Comparison of ENCODE assay signal across 8 cellular contexts in the genomic region with DNA sequence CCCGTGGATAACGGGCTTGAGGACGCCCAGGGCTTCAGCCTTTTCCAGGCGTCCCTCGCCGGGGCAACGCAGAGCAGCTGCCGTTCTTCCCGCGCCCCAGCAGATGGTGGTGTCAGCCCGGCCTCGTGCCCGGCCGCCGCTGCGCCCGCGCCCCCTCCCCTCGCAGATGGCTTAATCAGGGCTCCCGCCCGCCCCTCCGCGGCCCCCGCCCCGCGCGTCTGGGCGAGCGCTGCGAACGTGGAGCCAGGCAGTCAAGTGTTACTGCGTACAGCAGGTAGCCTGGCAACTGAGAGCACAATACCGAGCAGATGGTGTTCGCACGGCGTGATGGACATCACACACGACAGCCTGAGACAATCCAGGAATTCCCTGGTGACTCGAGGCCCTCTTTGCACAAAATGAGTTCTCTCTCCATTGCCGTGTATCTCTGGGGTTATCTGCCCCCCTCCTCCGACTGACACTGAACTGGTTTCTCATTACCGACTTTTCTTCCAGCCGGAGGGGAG.
DNase-seq lines count a peak whose midpoint lies in the region; ATAC-seq and TF ChIP-seq lines count a peak whose summit lies in the region.

No MANE protein-coding gene starts in this region.

- no peaks in the 10 kb centered on the region for H3K9me3 ChIP-seq in IMR-90 (ENCODE audit: control insufficient read depth, insufficient read depth, low read length)
- H3K9me3 ChIP-seq in naive thymus-derived CD4-positive, alpha-beta T cell (ENCODE audit: control insufficient read depth in 2 of 3, low read length in 3 of 3): no peaks in the 10 kb centered on the region

- H3K27me3 ChIP-seq in IMR-90 (ENCODE audit: control insufficient read depth, insufficient read depth, low read length): no peaks in the 10 kb centered on the region
- no peaks in the 10 kb centered on the region for H3K27me3 ChIP-seq in naive thymus-derived CD4-positive, alpha-beta T cell (ENCODE audit: control insufficient read depth in 2 of 2, insufficient read depth in 2 of 2, low read length in 2 of 2)

- peak overlapping the region; percentile 75 for H2BK120ac ChIP-seq in IMR-90 (ENCODE audit: low read depth, low read length)

- no peaks in the 10 kb centered on the region; the same call in 1 of the 2 replicates for H4K20me1 ChIP-seq in IMR-90 (ENCODE audit: insufficient read depth, low read length)

- H3K36me3 Mint-ChIP-seq in naive thymus-derived CD4-positive, alpha-beta T cell: no peaks in the 10 kb centered on the region

- H4K91ac ChIP-seq in IMR-90 (ENCODE audit: insufficient read depth, low read depth, low read length): peak overlapping the region; percentile 22

- TF ChIP-seq POLR2A in IMR-90 (IDR thresholded peaks at IDR 0.05; ENCODE audit: low read depth, low read length): no peak

- dilution Hi-C loops in IMR-90 (cut with HindIII; ENCODE audit: low sequenced_read_pairs, unreplicated experiment): no loop called here

- in situ Hi-C loops in IMR-90 (cut with MboI; ENCODE audit: low sequenced_read_pairs): loop anchor here (10.0 kb wide), 2 partner anchors 420 to 520 kb away; partner anchors contain the start of gene MAML3

- peak; percentile 85 for TF ChIP-seq RAD21 in IMR-90 (IDR thresholded peaks at IDR 0.05; ENCODE audit: low read length)

- TF ChIP-seq CTCF in AG09319 (IDR thresholded peaks at IDR 0.05; ENCODE audit: low read depth, low read length) (peak; percentile 62), IMR-90 (conservative IDR thresholded peaks at IDR 0.05; ENCODE audit: low read depth, low read length) (peak; percentile 77)

- peak; percentile 70 for ATAC-seq in GM19351 (IDR thresholded peaks at IDR 0.05; ENCODE audit: unreplicated experiment)
- peak; percentile 96 for ATAC-seq in IMR-90 (ENCODE audit: low read depth)
- ATAC-seq in naive thymus-derived CD4-positive, alpha-beta T cell: peak; percentile 87

- BruUV-seq in IMR-90 (replicated peaks; lab: Mats Ljungman, UMichigan): no TSS peak

- H3K27me3 Mint-ChIP-seq in naive thymus-derived CD4-positive, alpha-beta T cell: peaks cover 30 to 58% (median 39%) of the 10 kb centered on the region in 5 donors

- peak overlapping the region; percentile 60 for H2AK9ac ChIP-seq in IMR-90 (replicated peaks; ENCODE audit: low read depth, low read length, poor library complexity)

- peak overlapping the region; percentile 70 to 89 (median 78) for H3K4me3 Mint-ChIP-seq in naive thymus-derived CD4-positive, alpha-beta T cell

- H2BK5ac ChIP-seq in IMR-90 (ENCODE audit: low read depth, low read length, poor library complexity, severe bottlenecking): no peak overlapping the region

- intact Hi-C loops in IMR-90 (cut with micrococcal nuclease): loop anchor here (1.0 to 10.0 kb wide), 12 partner anchors 78 to 1110 kb away; no protein-coding TSS in a partner anchor
- intact Hi-C loops in naive thymus-derived CD4-positive, alpha-beta T cell (cut with micrococcal nuclease): loop anchor here (1.0 to 10.0 kb wide), 7 partner anchors 278 to 625 kb away; partner anchors contain the start of gene MAML3 (in 2 of the 2)

- H3K4ac ChIP-seq in IMR-90 (ENCODE audit: low read depth, low read length): peak overlapping the region; percentile 77

- H3K27ac ChIP-seq in IMR-90 (ENCODE audit: insufficient read depth, low read length): peak overlapping the region; percentile 15
- no peak overlapping the region for H3K27ac ChIP-seq in naive thymus-derived CD4-positive, alpha-beta T cell (ENCODE audit: low read depth, low read length)

- no peak overlapping the region for H2BK15ac ChIP-seq in IMR-90 (ENCODE audit: low read depth, low read length)

- H3K4me1 Mint-ChIP-seq in naive thymus-derived CD4-positive, alpha-beta T cell: peaks cover 6 to 17% (median 13%) of the 10 kb centered on the region in 7 donors

- peak overlapping the region; percentile 73 for H3K23ac ChIP-seq in IMR-90 (ENCODE audit: low read depth, low read length)

- WGBS in IMR-90 (ENCODE audit: extremely low coverage in 2 of 2, insufficient read length in 1 of 2), 2 experiments: 0% methylated on average over 12 of the region's 42 CpGs; no CpG with 5 or more reads in 1 of the 2 experiments

- H3K9me1 ChIP-seq in IMR-90 (ENCODE audit: insufficient read depth, low read length): no peaks in the 10 kb centered on the region

- peak overlapping the region; percentile 53 to 68; a peak in 2 of 4 replicates for H4K8ac ChIP-seq in IMR-90 (ENCODE audit: low read depth in 2 of 2, low read length in 2 of 2)

- H2AFZ ChIP-seq in IMR-90 (replicated peaks; ENCODE audit: low read length, poor library complexity): peak overlapping the region; percentile 93

- no peaks in the 10 kb centered on the region for H3K79me1 ChIP-seq in IMR-90 (ENCODE audit: low read depth in 1 of 2, low read length in 2 of 2)

- peaks cover 6% of the 10 kb centered on the region for H3K4me1 ChIP-seq in IMR-90 (ENCODE audit: control insufficient read depth, insufficient read depth, low read length)
- peaks cover 0 to 5% of the 10 kb centered on the region in 2 donors for H3K4me1 ChIP-seq in naive thymus-derived CD4-positive, alpha-beta T cell (ENCODE audit: control insufficient read depth in 2 of 2, insufficient read depth in 2 of 2, low read length in 2 of 2)

- H3K56ac ChIP-seq in IMR-90 (ENCODE audit: extremely low read depth, insufficient read depth, low read length): peak overlapping the region; percentile 44; the same call in 1 of the 2 replicates

- peak overlapping the region; percentile 93 for H3K4me2 ChIP-seq in IMR-90 (ENCODE audit: low read depth, low read length)

- H3K36me3 ChIP-seq in IMR-90 (ENCODE audit: control insufficient read depth, insufficient read depth, low read length): no peaks in the 10 kb centered on the region
- H3K36me3 ChIP-seq in naive thymus-derived CD4-positive, alpha-beta T cell (ENCODE audit: control insufficient read depth in 2 of 3, insufficient read depth in 3 of 3, low read length in 3 of 3): no peaks in the 10 kb centered on the region

- POLR2A ChIA-PET in IMR-90 (lab: Charles Lee; ENCODE audit: unreplicated experiment): no interaction called here
- POLR2A ChIA-PET in naive thymus-derived CD4-positive, alpha-beta T cell (lab: Charles Lee): no interaction called here

- H3K27ac Mint-ChIP-seq in naive thymus-derived CD4-positive, alpha-beta T cell: peak overlapping the region in 1 of 9 donors; percentile 29

- peak overlapping the region; percentile 86 for H3K14ac ChIP-seq in IMR-90 (replicated peaks; ENCODE audit: low read depth, low read length)

- peak overlapping the region; percentile 44 for H3K18ac ChIP-seq in IMR-90 (ENCODE audit: low read depth, low read length)

- no peaks in the 10 kb centered on the region for H3K9me3 Mint-ChIP-seq in naive thymus-derived CD4-positive, alpha-beta T cell

- H2AK5ac ChIP-seq in IMR-90 (ENCODE audit: low read depth, low read length): peak overlapping the region; percentile 57; the same call in 1 of the 2 replicates

- DNase-seq in AG09319 (ENCODE audit: extremely low read depth, low read depth) (peak; percentile 50), IMR-90 (peak; percentile 75), fibroblast of the conjunctiva (ENCODE audit: low read depth) (peak; percentile 47)
- peak; percentile 75 for DNase-seq in activated effector memory CD4-positive, alpha-beta T cell treated with anti-CD3 and anti-CD28 coated beads, Interleukin-2, amount 50 U/mL, for 16 hours
- peak; percentile 12 to 67 (median 45) for DNase-seq in naive thymus-derived CD4-positive, alpha-beta T cell
- peak; percentile 2 to 39 (median 24) for DNase-seq in stimulated activated naive CD4-positive, alpha-beta T cell (lab: John Stamatoyannopoulos, UW)

- peak overlapping the region; percentile 36; the same call in 1 of the 2 replicates for H2BK20ac ChIP-seq in IMR-90 (ENCODE audit: low read depth, low read length)

- H3K4me3 ChIP-seq in IMR-90 (ENCODE audit: insufficient read depth, low read depth, low read length): peak overlapping the region; percentile 52
- peak overlapping the region; percentile 44 for H3K4me3 ChIP-seq in naive thymus-derived CD4-positive, alpha-beta T cell (ENCODE audit: low read length)

- H4K5ac ChIP-seq in IMR-90 (ENCODE audit: low read depth, low read length): peak overlapping the region; percentile 57

- H3K9ac ChIP-seq in IMR-90 (ENCODE audit: low read depth, low read length): peak overlapping the region; percentile 75

- CTCF ChIA-PET in IMR-90 (lab: Yijun Ruan, JAX): interaction anchor here (0.7 to 1.4 kb wide), 2 partner anchors 270 to 504 kb away, joined by 3 to 5 read pairs; no protein-coding TSS in a partner anchor
- CTCF ChIA-PET in naive thymus-derived CD4-positive, alpha-beta T cell (lab: Charles Lee): interaction anchor here (1.6 kb wide), 1 partner anchor 625 kb away, joined by 6 read pairs; no protein-coding TSS in a partner anchor

TF ChIP-seq in IMR-90, 13 proteins besides CTCF, POLR2A, EP300 and RAD21 (continues in another document):
- TF ChIP-seq ELK1 (IDR thresholded peaks at IDR 0.05; ENCODE audit: borderline replicate concordance, low read depth, low read length) (no peak), MAFK (IDR thresholded peaks at IDR 0.05; ENCODE audit: low read depth, low read length) (no peak)

TF ChIP-seq in PFSK-1, 5 proteins besides CTCF, POLR2A, EP300 and RAD21 (continues in another document):
- TF ChIP-seq TAF1 (IDR thresholded peaks at IDR 0.05; ENCODE audit: borderline replicate concordance, insufficient read depth, low read length) (no peak), FOXP2 (optimal IDR thresholded peaks at IDR 0.05; ENCODE audit: borderline replicate concordance, extremely low read depth, extremely low read length, insufficient read depth) (peak; percentile 82)

Comparison
In these comparisons a context has a peak if more than half of its experiments do, and no peak if none do; other contexts are left out.
1. DNase-seq: peak in every context shown above with its lines; median percentile 75 in IMR-90; 75 in activated effector memory CD4-positive, alpha-beta T cell treated with anti-CD3 and anti-CD28 coated beads, Interleukin-2, amount 50 U/mL, for 16 hours; 50 in AG09319; 47 in fibroblast of the conjunctiva; 45 in naive thymus-derived CD4-positive, alpha-beta T cell; 24 in stimulated activated naive CD4-positive, alpha-beta T cell.